ENCODE assay signal across 1 cellular context in the genomic region with DNA sequence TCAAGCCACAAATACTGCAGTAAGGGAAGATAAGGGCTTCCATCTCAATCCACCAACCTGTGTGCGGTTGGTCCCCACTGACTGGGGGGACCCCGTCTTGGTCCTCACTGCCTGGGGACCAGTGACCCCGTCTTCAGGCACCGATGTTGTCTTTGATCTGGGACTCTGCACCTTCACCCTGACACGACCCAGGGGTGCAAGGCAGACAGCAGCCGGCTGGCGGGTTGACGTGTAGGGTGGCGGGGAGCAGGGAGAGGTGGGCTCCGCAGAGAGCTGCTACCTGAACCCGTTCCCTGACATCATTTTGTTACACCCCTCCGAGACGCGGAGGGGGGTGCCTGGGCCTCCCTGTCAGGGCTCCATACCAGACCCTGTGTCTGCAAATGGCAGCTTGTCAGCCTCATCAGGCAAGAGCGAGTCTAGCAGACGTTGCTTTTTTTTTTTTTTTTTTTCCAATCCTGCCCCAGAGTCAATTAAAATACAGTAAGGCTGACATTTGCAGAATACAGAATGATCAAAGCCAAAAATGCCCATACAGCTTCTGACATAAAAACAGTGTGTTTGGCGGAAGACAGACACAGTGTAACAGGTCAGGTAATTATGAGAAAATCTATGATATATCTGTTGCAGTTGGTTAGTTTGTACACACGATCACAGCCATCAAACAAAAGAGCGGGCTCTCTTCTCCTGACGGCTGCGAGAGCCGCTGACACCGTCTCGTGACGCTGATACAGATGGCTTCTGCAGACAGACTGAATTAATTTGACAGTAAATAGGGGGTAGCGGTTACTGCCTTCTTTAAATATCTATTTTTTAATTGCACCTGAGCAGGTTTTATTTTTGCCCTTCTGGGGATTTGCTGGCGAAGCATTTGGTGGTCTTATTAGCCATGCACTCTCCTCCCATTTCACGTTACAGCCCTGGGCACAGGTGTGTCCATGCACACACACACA.
TF ChIP-seq lines count a peak whose summit lies in the region.

No MANE protein-coding gene starts in this region.

TF ChIP-seq in H1, 55 proteins besides CTCF, POLR2A, EP300 and RAD21:
- TF ChIP-seq PHF8 (conservative IDR thresholded peaks at IDR 0.05; ENCODE audit: low read depth, low read length) = no peak
- TF ChIP-seq EGR1 (IDR thresholded peaks at IDR 0.05; ENCODE audit: borderline replicate concordance, low read depth, low read length) = no peak
- no peak for TF ChIP-seq BACH1 (IDR thresholded peaks at IDR 0.05; ENCODE audit: low read length)
- TF ChIP-seq POU5F1 (IDR thresholded peaks at IDR 0.05; ENCODE audit: low read depth, low read length) = no peak
